ENCODE assay signal across 8 cellular contexts in genomic region chr16:2340564-2341455, GRCh38. TPM values are rescaled to one million over a fixed set of nuclear protein-coding genes. Genes with fewer than 3 reads are reported as not detected.
DNase-seq lines count a peak whose midpoint lies in the region; ATAC-seq and TF ChIP-seq lines count a peak whose summit lies in the region.

Gene ABCA3 (minus strand): TSS chr16:2340728. CDS start chr16:2326466, 14,262 bp downstream.

- H3K36me3 Mint-ChIP-seq in neural progenitor cell: peaks cover 3% of the 10 kb centered on the region

- H3K9me2 ChIP-seq in Loucy (replicated peaks; ENCODE audit: low read depth, low read length): no peaks in the 10 kb centered on the region

- ATAC-seq in RWPE2 (ENCODE audit: low read depth): peak; percentile 83

- H3K4me2 ChIP-seq in Loucy (ENCODE audit: low read depth, low read length, poor library complexity, severe bottlenecking) (peak within 1 kb of the TSS; percentile 81), neural progenitor cell (peak within 1 kb of the TSS; percentile 97)

- H3F3A ChIP-seq in Loucy (ENCODE audit: low read depth): no peaks in the 10 kb centered on the region
- H3F3A ChIP-seq in neural progenitor cell (ENCODE audit: low read depth): peaks cover 21% of the 10 kb centered on the region

- H3K4me1 ChIP-seq in Loucy (ENCODE audit: insufficient read depth, low read length, poor library complexity, severe bottlenecking) (no peaks in the 10 kb centered on the region), RWPE2 (ENCODE audit: insufficient read depth, poor library complexity, severe bottlenecking) (peaks cover 3% of the 10 kb centered on the region), neural progenitor cell (no peaks in the 10 kb centered on the region), stomach smooth muscle (ENCODE audit: control insufficient read depth, insufficient read depth, low read length) (peaks cover 22% of the 10 kb centered on the region)

- peak; percentile 85 for DNase-seq in G401 (ENCODE audit: low spot score)
- DNase-seq in H7: peak; percentile 100
- no peak for DNase-seq in RWPE2 (ENCODE audit: low spot score)
- DNase-seq in activated gamma-delta T cell (lab: John Stamatoyannopoulos, UW): peak; percentile 88
- peak; percentile 79 to 96 for DNase-seq in foreskin fibroblast
- DNase-seq in neural progenitor cell (ENCODE audit: low spot score): peak; percentile 95

- H2AFZ ChIP-seq in Loucy (ENCODE audit: low read length) (peak within 1 kb of the TSS; percentile 84), neural progenitor cell (replicated peaks) (peak within 1 kb of the TSS; percentile 96)

- H4K20me1 ChIP-seq in Loucy (ENCODE audit: insufficient read depth, low read length, poor library complexity, severe bottlenecking): no peaks in the 10 kb centered on the region
- H4K20me1 ChIP-seq in neural progenitor cell (ENCODE audit: low read depth): no peaks in the 10 kb centered on the region

- peaks cover 13% of the 10 kb centered on the region for H3K4me1 Mint-ChIP-seq in neural progenitor cell

- H3K79me2 ChIP-seq in Loucy (ENCODE audit: insufficient read depth, low read length) (no peaks in the 10 kb centered on the region), neural progenitor cell (ENCODE audit: low read depth) (no peaks in the 10 kb centered on the region)

- TF ChIP-seq CTCF in Loucy (conservative IDR thresholded peaks at IDR 0.05; ENCODE audit: low read length): peak; percentile 68
- peak; percentile 99 for TF ChIP-seq CTCF in RWPE2 (IDR thresholded peaks at IDR 0.05; ENCODE audit: poor library complexity, severe bottlenecking)
- TF ChIP-seq CTCF in foreskin fibroblast (IDR thresholded peaks at IDR 0.05; ENCODE audit: low read depth, low read length): peak; percentile 81
- TF ChIP-seq CTCF in neural progenitor cell (IDR thresholded peaks at IDR 0.05): peak; percentile 97

- H3K4me3 ChIP-seq in H7 (ENCODE audit: insufficient read depth, low read depth, low read length): peak within 1 kb of the TSS; percentile 61
- H3K4me3 ChIP-seq in Loucy (ENCODE audit: low read length, poor library complexity, severe bottlenecking): peak within 1 kb of the TSS; percentile 79
- peak within 1 kb of the TSS; percentile 44 for H3K4me3 ChIP-seq in RWPE2 (ENCODE audit: severe bottlenecking)
- H3K4me3 ChIP-seq in foreskin fibroblast (ENCODE audit: low read depth in 1 of 2, low read length in 2 of 2): peak within 1 kb of the TSS; percentile 56 to 58
- H3K4me3 ChIP-seq in neural progenitor cell: peak within 1 kb of the TSS; percentile 78
- H3K4me3 ChIP-seq in stomach smooth muscle (ENCODE audit: low read length in 2 of 2): peak within 1 kb of the TSS; percentile 79 to 85

- H3K9me3 Mint-ChIP-seq in neural progenitor cell: peaks cover 3% of the 10 kb centered on the region

- H3K9ac ChIP-seq in Loucy (ENCODE audit: low read depth, low read length, poor library complexity, severe bottlenecking) (peak within 1 kb of the TSS; percentile 60), neural progenitor cell (peak within 1 kb of the TSS; percentile 9), stomach smooth muscle (ENCODE audit: low read length in 2 of 2) (peak within 1 kb of the TSS; percentile 36 to 58)

- H3K27ac ChIP-seq in RWPE2 (ENCODE audit: poor library complexity, severe bottlenecking) (no peak within 1 kb of the TSS), neural progenitor cell (no peak within 1 kb of the TSS), stomach smooth muscle (ENCODE audit: low read length) (peak within 1 kb of the TSS; percentile 37)

- in situ Hi-C loops in G401 (cut with HindIII; ENCODE audit: low sequenced_read_pairs): no loop called here

- H3K27me3 ChIP-seq in H7 (ENCODE audit: control insufficient read depth, insufficient read depth, low read length): peaks cover 22% of the 10 kb centered on the region
- H3K27me3 ChIP-seq in Loucy (ENCODE audit: insufficient read depth, low read length, poor library complexity, severe bottlenecking): no peaks in the 10 kb centered on the region
- peaks cover 20% of the 10 kb centered on the region for H3K27me3 ChIP-seq in RWPE2 (ENCODE audit: insufficient read depth, poor library complexity, severe bottlenecking)
- peaks cover 74% of the 10 kb centered on the region for H3K27me3 ChIP-seq in neural progenitor cell
- H3K27me3 ChIP-seq in stomach smooth muscle (ENCODE audit: control insufficient read depth in 1 of 2, insufficient read depth in 2 of 2, low read length in 2 of 2): no peaks in the 10 kb centered on the region

- peaks cover 7% of the 10 kb centered on the region for H3K27me3 Mint-ChIP-seq in neural progenitor cell (ENCODE audit: insufficient read depth, low read depth)

- H3K4me3 Mint-ChIP-seq in neural progenitor cell: peak within 1 kb of the TSS; percentile 93

- H3K27ac Mint-ChIP-seq in neural progenitor cell: peak within 1 kb of the TSS; percentile 62

- H3K36me3 ChIP-seq in H7 (replicated peaks; ENCODE audit: control insufficient read depth, insufficient read depth, low read length) (no peaks in the 10 kb centered on the region), Loucy (ENCODE audit: insufficient read depth, low read length) (no peaks in the 10 kb centered on the region), RWPE2 (ENCODE audit: low read depth) (no peaks in the 10 kb centered on the region), neural progenitor cell (no peaks in the 10 kb centered on the region), stomach smooth muscle (ENCODE audit: control insufficient read depth in 2 of 2, insufficient read depth in 2 of 2, low read length in 2 of 2) (no peaks in the 10 kb centered on the region)

- H3K9me3 ChIP-seq in Loucy (ENCODE audit: insufficient read depth, low read depth, low read length): no peaks in the 10 kb centered on the region
- H3K9me3 ChIP-seq in RWPE2 (ENCODE audit: severe bottlenecking): no peaks in the 10 kb centered on the region
- no peaks in the 10 kb centered on the region for H3K9me3 ChIP-seq in neural progenitor cell (ENCODE audit: low read depth)
- no peaks in the 10 kb centered on the region for H3K9me3 ChIP-seq in stomach smooth muscle (ENCODE audit: control insufficient read depth in 2 of 2, low read length in 2 of 2)

RNA-seq across cellular contexts. Expression of gene ABCA3, which starts in this region (rescaled TPM):
- 4.9 and 9.5 TPM in 2 replicates for total RNA-seq in G401 (2014; rRNA removed; shearing (Covaris generic))
- 6.2 and 6.6 TPM in 2 replicates for total RNA-seq in H7 (2014; rRNA removed; shearing (Covaris generic))
- 9.7 and 10.8 TPM in 2 replicates for total RNA-seq in neural progenitor cell (ENCODE audit: low replicate concordance)

Comparison
In these comparisons a context has a peak if more than half of its experiments do, and no peak if none do; other contexts are left out.
1. H3K9ac ChIP-seq: peak in every context shown above with its lines; median percentile 60 in Loucy; 47 in stomach smooth muscle; 9 in neural progenitor cell.